Comparison of ENCODE assay signal across 8 cellular contexts in genomic region chr17:4946312-4946976, GRCh38. TPM values are rescaled to one million over a fixed set of nuclear protein-coding genes. Genes with fewer than 3 reads are reported as not detected.
DNase-seq lines count a peak whose midpoint lies in the region; ATAC-seq, FAIRE-seq and TF ChIP-seq lines count a peak whose summit lies in the region.

No MANE protein-coding gene starts in this region.

- DNase-seq in CD8-positive, alpha-beta T cell, result no peak
- DNase-seq in H1 (ENCODE audit: low read depth in 1 of 2, low spot score in 2 of 2) (no peak), neuronal stem cell (ENCODE audit: low spot score) (no peak), DMS79 treated with DMSO at 0.1 percent for 48 hours (lab: John Stamatoyannopoulos, UW) (no peak), RCC 7860 (ENCODE audit: low spot score) (no peak), NCI-H1048 (lab: John Stamatoyannopoulos, UW) (no peak), midbrain (lab: John Stamatoyannopoulos, UW) (no peak)

- peaks cover 30% of the 10 kb centered on the region for H4K20me1 ChIP-seq in OCI-LY3 (ENCODE audit: insufficient read depth, low read length)
- peaks cover 16 to 23% of the 10 kb centered on the region in 2 experiments for H4K20me1 ChIP-seq in H1 (replicated peaks in 1 of 2; ENCODE audit: control insufficient read depth in 1 of 2, insufficient read depth in 2 of 2, low read length in 2 of 2)

- H2BK20ac ChIP-seq in H1 (ENCODE audit: low read length), result no peak overlapping the region

- H3K36me3 ChIP-seq in CD8-positive, alpha-beta T cell (ENCODE audit: insufficient read depth, low read length), result peaks cover 39% of the 10 kb centered on the region
- peaks cover 51% of the 10 kb centered on the region for H3K36me3 ChIP-seq in OCI-LY3 (replicated peaks; ENCODE audit: low read depth, low read length)
- peaks cover 8 to 42% (median 28%) of the 10 kb centered on the region in 4 experiments for H3K36me3 ChIP-seq in H1 (ENCODE audit: control insufficient read depth in 2 of 4, insufficient read depth in 4 of 4, low read length in 3 of 4)
- peaks cover 40 to 56% of the 10 kb centered on the region in 2 donors for H3K36me3 ChIP-seq in neuronal stem cell (replicated peaks in 1 of 2; ENCODE audit: control insufficient read depth in 2 of 2, insufficient read depth in 2 of 2, low read length in 2 of 2)

- peak in 1 of 2 experiments; percentile 32; a peak in 1 of 3 replicates for TF ChIP-seq POLR2A in H1 (IDR thresholded peaks at IDR 0.05; ENCODE audit: control extremely low read depth in 1 of 2, low read depth in 2 of 2, low read length in 2 of 2)

- H2BK5ac ChIP-seq in H1 (ENCODE audit: low read depth, low read length), result no peak overlapping the region
- no peak overlapping the region for H2BK5ac ChIP-seq in neuronal stem cell (ENCODE audit: low read length)

- H3K27me3 Mint-ChIP-seq in CD8-positive, alpha-beta T cell (ENCODE audit: low read depth), result no peaks in the 10 kb centered on the region

- H3K14ac ChIP-seq in H1 (ENCODE audit: insufficient read length), result no peak overlapping the region
- H3K14ac ChIP-seq in neuronal stem cell (ENCODE audit: low read length), result no peak overlapping the region

- H3K4me2 ChIP-seq in OCI-LY3 (ENCODE audit: low read length) (peak overlapping the region; percentile 98), H1 (ENCODE audit: insufficient read depth in 1 of 2, low read depth in 2 of 2, low read length in 2 of 2) (peak overlapping the region; percentile 67 to 95), neuronal stem cell (ENCODE audit: insufficient read depth, low read length, poor library complexity, severe bottlenecking) (peak overlapping the region; percentile 71)

- no peak overlapping the region for H3K18ac ChIP-seq in H1 (ENCODE audit: extremely low read depth, low read length)
- H3K18ac ChIP-seq in neuronal stem cell (ENCODE audit: low read length), result no peak overlapping the region

- CTCF ChIA-PET in CD8-positive, alpha-beta T cell (lab: Charles Lee), result interaction anchor here (0.8 to 3.8 kb wide), 6 partner anchors 20 to 156 kb away, joined by 3 to 15 read pairs (median 4); partner anchors contain the start of genes CHRNE and SPAG7
- CTCF ChIA-PET in H1 (lab: Charles Lee; ENCODE audit: partially characterized antibody), result interaction anchor here (0.7 to 1.5 kb wide), 3 partner anchors 11 to 37 kb away, joined by 3 to 5 read pairs (median 4); no protein-coding TSS in a partner anchor

- POLR2A ChIA-PET in CD8-positive, alpha-beta T cell (lab: Charles Lee), result interaction anchor here (0.7 to 10.5 kb wide), 6 partner anchors 7 to 88 kb away, joined by 3 to 175 read pairs (median 4); partner anchors contain the start of genes C17orf107, SLC52A1 and SPAG7
- POLR2A ChIA-PET in H1 (lab: Charles Lee; ENCODE audit: partially characterized antibody), result interaction anchor here (1.0 to 32.4 kb wide), 18 partner anchors 1 to 242 kb away, joined by 3 to 987 read pairs (median 10); partner anchors contain the start of genes C17orf107, CAMTA2, ENO3 and GP1BA

- peaks cover 62% of the 10 kb centered on the region for H3K4me1 ChIP-seq in CD8-positive, alpha-beta T cell (ENCODE audit: insufficient read depth, low read length)
- H3K4me1 ChIP-seq in OCI-LY3 (ENCODE audit: low read length), result peaks cover 40% of the 10 kb centered on the region
- peaks cover 4 to 12% (median 7%) of the 10 kb centered on the region in 4 experiments for H3K4me1 ChIP-seq in H1 (replicated peaks in 1 of 4; ENCODE audit: control insufficient read depth in 3 of 4, insufficient read depth in 4 of 4, low read length in 3 of 4)
- peaks cover 13 to 17% of the 10 kb centered on the region in 2 donors for H3K4me1 ChIP-seq in neuronal stem cell (ENCODE audit: control insufficient read depth in 2 of 2, insufficient read depth in 1 of 2, low read depth in 1 of 2, low read length in 2 of 2)

- H4K91ac ChIP-seq in H1 (replicated peaks; ENCODE audit: insufficient read length, low read length) (no peak overlapping the region), neuronal stem cell (ENCODE audit: low read depth, low read length, poor library complexity) (no peak overlapping the region)

- H3K4me1 Mint-ChIP-seq in CD8-positive, alpha-beta T cell (ENCODE audit: low read depth), result peaks cover 69% of the 10 kb centered on the region

- H2AFZ ChIP-seq in OCI-LY3 (ENCODE audit: low read depth, low read length) (no peak overlapping the region), H1 (ENCODE audit: low read length) (no peak overlapping the region), neuronal stem cell (ENCODE audit: low read length) (no peak overlapping the region)

- H3K4me3 ChIP-seq in CD8-positive, alpha-beta T cell (ENCODE audit: low read depth, low read length), result peak overlapping the region; percentile 58
- peak overlapping the region; percentile 99 for H3K4me3 ChIP-seq in OCI-LY3 (ENCODE audit: low read length)
- H3K4me3 ChIP-seq in H1 (ENCODE audit: extremely low read depth in 1 of 4, insufficient read depth in 2 of 4, low read depth in 3 of 4, low read length in 4 of 4), result peak overlapping the region; percentile 73 to 97 (median 81)
- H3K4me3 ChIP-seq in neuronal stem cell (ENCODE audit: low read length in 2 of 2), result peak overlapping the region in 1 of 2 donors; percentile 100

- TF ChIP-seq CTCF in CD8-positive, alpha-beta T cell (IDR thresholded peaks at IDR 0.05), result no peak
- TF ChIP-seq CTCF in OCI-LY3 (IDR thresholded peaks at IDR 0.05; ENCODE audit: low read depth, low read length) (no peak), H1 (IDR thresholded peaks at IDR 0.05; ENCODE audit: control extremely low read depth in 1 of 3, insufficient read depth in 1 of 3, low read depth in 1 of 3, low read length in 3 of 3) (no peak)

- H3K79me1 ChIP-seq in H1 (ENCODE audit: low read depth, low read length) (peaks cover 2% of the 10 kb centered on the region; the same call in 1 of the 2 replicates), neuronal stem cell (ENCODE audit: low read depth, low read length) (peaks cover 9% of the 10 kb centered on the region)

- H3K9me3 ChIP-seq in CD8-positive, alpha-beta T cell (ENCODE audit: low read length), result no peaks in the 10 kb centered on the region
- H3K9me3 ChIP-seq in OCI-LY3 (ENCODE audit: insufficient read depth, low read length) (no peaks in the 10 kb centered on the region), H1 (ENCODE audit: insufficient read depth in 2 of 2, low read depth in 1 of 2, low read length in 1 of 2) (no peaks in the 10 kb centered on the region), neuronal stem cell (replicated peaks in 1 of 2; ENCODE audit: control insufficient read depth in 2 of 2, insufficient read depth in 1 of 2, low read depth in 1 of 2, low read length in 2 of 2) (no peaks in the 10 kb centered on the region)

- peaks cover 57% of the 10 kb centered on the region for H3K36me3 Mint-ChIP-seq in CD8-positive, alpha-beta T cell

- no peak for TF ChIP-seq EP300 in H1 (IDR thresholded peaks at IDR 0.05; ENCODE audit: borderline replicate concordance in 1 of 2, low read depth in 2 of 2, low read length in 2 of 2)

- FAIRE-seq in H1 (lab: Jason Lieb, UNC) (no peak), RCC 7860 (lab: Jason Lieb, UNC) (no peak)

- H2BK120ac ChIP-seq in H1 (replicated peaks; ENCODE audit: low read depth, low read length), result no peak overlapping the region
- no peak overlapping the region for H2BK120ac ChIP-seq in neuronal stem cell (ENCODE audit: low read depth, low read length)

- H2BK12ac ChIP-seq in H1 (ENCODE audit: low read depth, low read length) (no peak overlapping the region), neuronal stem cell (ENCODE audit: low read length) (no peak overlapping the region)

- peak overlapping the region; percentile 76 for H3K27ac Mint-ChIP-seq in CD8-positive, alpha-beta T cell

- no peak overlapping the region for H3K4ac ChIP-seq in H1 (replicated peaks; ENCODE audit: insufficient read length, low read depth, low read length)
- H3K4ac ChIP-seq in neuronal stem cell (ENCODE audit: low read length), result no peak overlapping the region

- WGBS in H1 (ENCODE audit: extremely low coverage in 1 of 2, insufficient coverage in 1 of 2, insufficient read length in 1 of 2, insufficient replicate concordance in 2 of 2, low coverage in 1 of 2, low lambda C conversion rate in 2 of 2, missing lambda C conversion rate in 1 of 2), 2 experiments, result 77% methylated on average over 16 of the region's 16 CpGs; no CpG with 5 or more reads in 1 of the 2 experiments
- WGBS in neuronal stem cell (ENCODE audit: extremely low coverage in 2 of 2, insufficient read length in 2 of 2, insufficient replicate concordance in 1 of 2), 2 donors, result no CpG with 5 or more reads among the region's 16 CpGs

- H2BK15ac ChIP-seq in H1 (ENCODE audit: low read length) (no peak overlapping the region), neuronal stem cell (ENCODE audit: low read length) (no peak overlapping the region)

- H3K79me2 ChIP-seq in OCI-LY3 (ENCODE audit: low read length) (peaks cover 86% of the 10 kb centered on the region), H1 (ENCODE audit: control insufficient read depth in 1 of 2, insufficient read depth in 2 of 2, low read length in 2 of 2) (peaks cover 8 to 50% of the 10 kb centered on the region in 2 experiments)

- no peak for ATAC-seq in CD8-positive, alpha-beta T cell

- peak overlapping the region; percentile 58 for H3K27ac ChIP-seq in CD8-positive, alpha-beta T cell (ENCODE audit: low read depth, low read length)
- peak overlapping the region; percentile 100 for H3K27ac ChIP-seq in OCI-LY3 (ENCODE audit: low read length)
- H3K27ac ChIP-seq in H1 (ENCODE audit: low read depth, low read length), result peak overlapping the region; percentile 67
- H3K27ac ChIP-seq in neuronal stem cell (replicated peaks; ENCODE audit: low read length), result no peak overlapping the region

- no peak overlapping the region for H3K56ac ChIP-seq in H1 (replicated peaks; ENCODE audit: insufficient read length, low read depth, low read length)

- intact Hi-C loops in CD8-positive, alpha-beta T cell (cut with DNase I, micrococcal nuclease), result loop anchor here in 1 of 2 experiments (5.0 kb wide), 1 partner anchor 579 kb away; the partner anchor contains the start of gene UBE2G1

- H3K9ac ChIP-seq in OCI-LY3 (ENCODE audit: low read length), result peak overlapping the region; percentile 100
- peak overlapping the region; percentile 46 to 78 (median 63) for H3K9ac ChIP-seq in H1 (replicated peaks in 1 of 4; ENCODE audit: extremely low read depth in 1 of 4, low read depth in 3 of 4, low read length in 3 of 4)
- peak overlapping the region; percentile 12 for H3K9ac ChIP-seq in neuronal stem cell (ENCODE audit: low read depth, low read length, poor library complexity)

- peaks cover 18% of the 10 kb centered on the region for H3K23me2 ChIP-seq in H1 (ENCODE audit: low read depth, low read length)

- no peak for TF ChIP-seq RAD21 in H1 (IDR thresholded peaks at IDR 0.05 in 1 of 2, conservative IDR thresholded peaks at IDR 0.05 in 1 of 2; ENCODE audit: low read depth in 2 of 2, low read length in 2 of 2)

- H4K5ac ChIP-seq in H1 (ENCODE audit: insufficient read length, low read depth, low read length), result no peak overlapping the region

- H3K9me3 Mint-ChIP-seq in CD8-positive, alpha-beta T cell, result no peaks in the 10 kb centered on the region

- H3K27me3 ChIP-seq in CD8-positive, alpha-beta T cell (ENCODE audit: insufficient read depth, low read length), result no peaks in the 10 kb centered on the region
- H3K27me3 ChIP-seq in OCI-LY3 (ENCODE audit: low read depth, low read length), result no peaks in the 10 kb centered on the region
- no peaks in the 10 kb centered on the region for H3K27me3 ChIP-seq in H1 (replicated peaks in 1 of 4; ENCODE audit: control insufficient read depth in 3 of 4, extremely low read depth in 1 of 4, insufficient read depth in 3 of 4, low read length in 3 of 4)
- no peaks in the 10 kb centered on the region for H3K27me3 ChIP-seq in neuronal stem cell (ENCODE audit: control insufficient read depth in 3 of 3, insufficient read depth in 3 of 3, low read depth in 1 of 3, low read length in 3 of 3)

- peak overlapping the region; percentile 94 for H3K4me3 Mint-ChIP-seq in CD8-positive, alpha-beta T cell

- H3K23ac ChIP-seq in H1 (ENCODE audit: insufficient read length) (no peak overlapping the region), neuronal stem cell (ENCODE audit: low read depth, low read length, poor library complexity) (no peak overlapping the region)

- H4K8ac ChIP-seq in H1 (ENCODE audit: extremely low read depth, insufficient read depth, low read length) (no peak overlapping the region), neuronal stem cell (ENCODE audit: low read depth, low read length) (no peak overlapping the region)

- H2AK5ac ChIP-seq in H1 (ENCODE audit: low read depth, low read length) (no peak overlapping the region), neuronal stem cell (ENCODE audit: low read depth, low read length) (no peak overlapping the region)

RNA-seq across cellular contexts. Expression of gene PFN1, which starts 1.9 kb away (rescaled TPM):
- 100 to 1,000 TPM; 321 to 326 TPM for total RNA-seq in CD8-positive, alpha-beta T cell
- total RNA-seq in H1 (2021; fragmentation: NEBNext Ultra II Directional; extraction: Animal tissue kit (Norgen Biotek cat#: 25700)), result 1,355 and 1,387 TPM in 2 replicates
- polyA plus RNA-seq in H1 (2011; rRNA removed), result 1,949 and 2,147 TPM in 2 replicates
- 1,309 TPM for polyA plus RNA-seq in H1 (2011; cell fraction: cytosol; rRNA removed)
- 1,023 TPM for polyA plus RNA-seq in H1 (2011; cell fraction: nucleus; rRNA removed)
- polyA plus RNA-seq in H1 (2012, experiment 1 of 2), result 1,911 to 2,058 TPM (median 2,001 TPM) in 4 replicates
- 2,250 TPM for polyA plus RNA-seq in H1 (2012, experiment 2 of 2)
- polyA plus RNA-seq in H1 (2013, experiment 1 of 2), result 1,621 TPM
- polyA plus RNA-seq in H1 (2013, experiment 2 of 2), result 1,713 TPM
- polyA minus RNA-seq in H1 (2011; rRNA and poly(A)+ RNA removed), result 375 and 437 TPM in 2 replicates
- polyA minus RNA-seq in H1 (2011; cell fraction: cytosol; rRNA and poly(A)+ RNA removed), result 1,836 TPM
- 497 TPM for polyA minus RNA-seq in H1 (2011; cell fraction: nucleus; rRNA and poly(A)+ RNA removed)
- 682 TPM for polyA plus RNA-seq in neuronal stem cell (2013, experiment 1 of 2)
- 671 TPM for polyA plus RNA-seq in neuronal stem cell (2013, experiment 2 of 2)

RNA-seq across cellular contexts. Expression of gene ENO3, which starts 4.5 kb away (rescaled TPM):
- total RNA-seq in CD8-positive, alpha-beta T cell, result 10 to 100 TPM; 17.6 to 18.5 TPM
- total RNA-seq in H1 (2021; fragmentation: NEBNext Ultra II Directional; extraction: Animal tissue kit (Norgen Biotek cat#: 25700)), result 24.1 and 25.7 TPM in 2 replicates
- polyA plus RNA-seq in H1 (2011; rRNA removed), result 25.0 and 36.4 TPM in 2 replicates
- 40.3 TPM for polyA plus RNA-seq in H1 (2011; cell fraction: cytosol; rRNA removed)
- polyA plus RNA-seq in H1 (2011; cell fraction: nucleus; rRNA removed), result 152 TPM
- polyA plus RNA-seq in H1 (2012, experiment 1 of 2), result 25.0 to 36.7 TPM (median 34.0 TPM) in 4 replicates
- polyA plus RNA-seq in H1 (2012, experiment 2 of 2), result 31.1 TPM
- 19.9 TPM for polyA plus RNA-seq in H1 (2013, experiment 1 of 2)
- 16.5 TPM for polyA plus RNA-seq in H1 (2013, experiment 2 of 2)
- 14.4 and 17.4 TPM in 2 replicates for polyA minus RNA-seq in H1 (2011; rRNA and poly(A)+ RNA removed)
- 12.0 TPM for polyA minus RNA-seq in H1 (2011; cell fraction: cytosol; rRNA and poly(A)+ RNA removed)
- 20.1 TPM for polyA minus RNA-seq in H1 (2011; cell fraction: nucleus; rRNA and poly(A)+ RNA removed)
- polyA plus RNA-seq in neuronal stem cell (2013, experiment 1 of 2), result 51.7 TPM
- polyA plus RNA-seq in neuronal stem cell (2013, experiment 2 of 2), result 48.7 TPM

RNA-seq across cellular contexts. Expression of gene RNF167, which starts 6.4 kb away (rescaled TPM):
- total RNA-seq in CD8-positive, alpha-beta T cell, result 10 to 100 TPM; 49.3 to 52.2 TPM
- total RNA-seq in H1 (2021; fragmentation: NEBNext Ultra II Directional; extraction: Animal tissue kit (Norgen Biotek cat#: 25700)), result 140 and 147 TPM in 2 replicates
- polyA plus RNA-seq in H1 (2011; rRNA removed), result 281 and 284 TPM in 2 replicates
- polyA plus RNA-seq in H1 (2011; cell fraction: cytosol; rRNA removed), result 157 TPM
- polyA plus RNA-seq in H1 (2011; cell fraction: nucleus; rRNA removed), result 259 TPM
- polyA plus RNA-seq in H1 (2012, experiment 1 of 2), result 183 to 210 TPM (median 196 TPM) in 4 replicates
- 259 TPM for polyA plus RNA-seq in H1 (2012, experiment 2 of 2)
- 230 TPM for polyA plus RNA-seq in H1 (2013, experiment 1 of 2)
- 261 TPM for polyA plus RNA-seq in H1 (2013, experiment 2 of 2)
- 107 and 125 TPM in 2 replicates for polyA minus RNA-seq in H1 (2011; rRNA and poly(A)+ RNA removed)
- 101 TPM for polyA minus RNA-seq in H1 (2011; cell fraction: cytosol; rRNA and poly(A)+ RNA removed)
- polyA minus RNA-seq in H1 (2011; cell fraction: nucleus; rRNA and poly(A)+ RNA removed), result 69.3 TPM
- 110 TPM for polyA plus RNA-seq in neuronal stem cell (2013, experiment 1 of 2)
- 109 TPM for polyA plus RNA-seq in neuronal stem cell (2013, experiment 2 of 2)

RNA-seq across cellular contexts. Expression of gene SLC25A11, which starts 6.6 kb away (rescaled TPM):
- total RNA-seq in CD8-positive, alpha-beta T cell, result 10 to 100 TPM; 15.8 to 16.3 TPM
- 55.9 and 65.2 TPM in 2 replicates for total RNA-seq in H1 (2021; fragmentation: NEBNext Ultra II Directional; extraction: Animal tissue kit (Norgen Biotek cat#: 25700))
- polyA plus RNA-seq in H1 (2011; rRNA removed), result 97.0 and 136 TPM in 2 replicates
- 79.9 TPM for polyA plus RNA-seq in H1 (2011; cell fraction: cytosol; rRNA removed)
- polyA plus RNA-seq in H1 (2011; cell fraction: nucleus; rRNA removed), result 129 TPM
- 33.7 to 73.1 TPM (median 65.0 TPM) in 4 replicates for polyA plus RNA-seq in H1 (2012, experiment 1 of 2)
- polyA plus RNA-seq in H1 (2012, experiment 2 of 2), result 73.8 TPM
- polyA plus RNA-seq in H1 (2013, experiment 1 of 2), result 45.3 TPM
- 46.5 TPM for polyA plus RNA-seq in H1 (2013, experiment 2 of 2)
- 58.4 and 65.8 TPM in 2 replicates for polyA minus RNA-seq in H1 (2011; rRNA and poly(A)+ RNA removed)
- 24.7 TPM for polyA minus RNA-seq in H1 (2011; cell fraction: cytosol; rRNA and poly(A)+ RNA removed)
- 61.7 TPM for polyA minus RNA-seq in H1 (2011; cell fraction: nucleus; rRNA and poly(A)+ RNA removed)
- polyA plus RNA-seq in neuronal stem cell (2013, experiment 1 of 2), result 44.7 TPM
- polyA plus RNA-seq in neuronal stem cell (2013, experiment 2 of 2), result 44.0 TPM

RNA-seq across cellular contexts. Expression of gene GP1BA, which starts 14.4 kb away (rescaled TPM):
- not detected for total RNA-seq in CD8-positive, alpha-beta T cell
- not detected in 2 replicates for total RNA-seq in H1 (2021; fragmentation: NEBNext Ultra II Directional; extraction: Animal tissue kit (Norgen Biotek cat#: 25700))
- polyA plus RNA-seq in H1 (2011; rRNA removed), result not detected in 2 replicates
- not detected for polyA plus RNA-seq in H1 (2011; cell fraction: cytosol; rRNA removed)
- polyA plus RNA-seq in H1 (2011; cell fraction: nucleus; rRNA removed), result not detected
- polyA plus RNA-seq in H1 (2012, experiment 1 of 2), result 1.6 to 3.1 TPM (median 2.6 TPM) in 4 replicates
- polyA plus RNA-seq in H1 (2012, experiment 2 of 2), result 1.2 TPM
- polyA plus RNA-seq in H1 (2013, experiment 1 of 2), result not detected
- not detected for polyA plus RNA-seq in H1 (2013, experiment 2 of 2)
- not detected in 2 replicates for polyA minus RNA-seq in H1 (2011; rRNA and poly(A)+ RNA removed)
- polyA minus RNA-seq in H1 (2011; cell fraction: cytosol; rRNA and poly(A)+ RNA removed), result not detected
- polyA minus RNA-seq in H1 (2011; cell fraction: nucleus; rRNA and poly(A)+ RNA removed), result not detected
- not detected for polyA plus RNA-seq in neuronal stem cell (2013, experiment 1 of 2)
- not detected for polyA plus RNA-seq in neuronal stem cell (2013, experiment 2 of 2)

Comparison
In these comparisons a context has a peak if more than half of its experiments do, and no peak if none do; other contexts are left out.
1. H3K9ac ChIP-seq: peak in every context shown above with its lines; median percentile 100 in OCI-LY3; 63 in H1; 12 in neuronal stem cell.